In genomic region chr22:19807914-19808872, GRCh38 we compare ENCODE assay signal across 1 cellular context.
TF ChIP-seq lines count a peak whose summit lies in the region.

No MANE protein-coding gene starts in this region.

TF ChIP-seq in K562, 482 proteins besides CTCF, POLR2A, EP300 and RAD21:
- TF ChIP-seq, protein P1, sequence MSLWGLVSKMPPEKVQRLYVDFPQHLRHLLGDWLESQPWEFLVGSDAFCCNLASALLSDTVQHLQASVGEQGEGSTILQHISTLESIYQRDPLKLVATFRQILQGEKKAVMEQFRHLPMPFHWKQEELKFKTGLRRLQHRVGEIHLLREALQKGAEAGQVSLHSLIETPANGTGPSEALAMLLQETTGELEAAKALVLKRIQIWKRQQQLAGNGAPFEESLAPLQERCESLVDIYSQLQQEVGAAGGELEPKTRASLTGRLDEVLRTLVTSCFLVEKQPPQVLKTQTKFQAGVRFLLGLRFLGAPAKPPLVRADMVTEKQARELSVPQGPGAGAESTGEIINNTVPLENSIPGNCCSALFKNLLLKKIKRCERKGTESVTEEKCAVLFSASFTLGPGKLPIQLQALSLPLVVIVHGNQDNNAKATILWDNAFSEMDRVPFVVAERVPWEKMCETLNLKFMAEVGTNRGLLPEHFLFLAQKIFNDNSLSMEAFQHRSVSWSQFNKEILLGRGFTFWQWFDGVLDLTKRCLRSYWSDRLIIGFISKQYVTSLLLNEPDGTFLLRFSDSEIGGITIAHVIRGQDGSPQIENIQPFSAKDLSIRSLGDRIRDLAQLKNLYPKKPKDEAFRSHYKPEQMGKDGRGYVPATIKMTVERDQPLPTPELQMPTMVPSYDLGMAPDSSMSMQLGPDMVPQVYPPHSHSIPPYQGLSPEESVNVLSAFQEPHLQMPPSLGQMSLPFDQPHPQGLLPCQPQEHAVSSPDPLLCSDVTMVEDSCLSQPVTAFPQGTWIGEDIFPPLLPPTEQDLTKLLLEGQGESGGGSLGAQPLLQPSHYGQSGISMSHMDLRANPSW (CRISPR knock-in tag; IDR thresholded peaks at IDR 0.05) = peak; percentile 50; the same call in 1 of the 2 replicates
- TF ChIP-seq, protein P2, sequence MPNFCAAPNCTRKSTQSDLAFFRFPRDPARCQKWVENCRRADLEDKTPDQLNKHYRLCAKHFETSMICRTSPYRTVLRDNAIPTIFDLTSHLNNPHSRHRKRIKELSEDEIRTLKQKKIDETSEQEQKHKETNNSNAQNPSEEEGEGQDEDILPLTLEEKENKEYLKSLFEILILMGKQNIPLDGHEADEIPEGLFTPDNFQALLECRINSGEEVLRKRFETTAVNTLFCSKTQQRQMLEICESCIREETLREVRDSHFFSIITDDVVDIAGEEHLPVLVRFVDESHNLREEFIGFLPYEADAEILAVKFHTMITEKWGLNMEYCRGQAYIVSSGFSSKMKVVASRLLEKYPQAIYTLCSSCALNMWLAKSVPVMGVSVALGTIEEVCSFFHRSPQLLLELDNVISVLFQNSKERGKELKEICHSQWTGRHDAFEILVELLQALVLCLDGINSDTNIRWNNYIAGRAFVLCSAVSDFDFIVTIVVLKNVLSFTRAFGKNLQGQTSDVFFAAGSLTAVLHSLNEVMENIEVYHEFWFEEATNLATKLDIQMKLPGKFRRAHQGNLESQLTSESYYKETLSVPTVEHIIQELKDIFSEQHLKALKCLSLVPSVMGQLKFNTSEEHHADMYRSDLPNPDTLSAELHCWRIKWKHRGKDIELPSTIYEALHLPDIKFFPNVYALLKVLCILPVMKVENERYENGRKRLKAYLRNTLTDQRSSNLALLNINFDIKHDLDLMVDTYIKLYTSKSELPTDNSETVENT (CRISPR knock-in tag; IDR thresholded peaks at IDR 0.05) = 0 out of 2 replicates have a peak, but pooled peaks have one; percentile 8
- TF ChIP-seq ILK (tag; IDR thresholded peaks at IDR 0.05; ENCODE audit: borderline replicate concordance, low read depth) (no peak), ZNF507 (tag; conservative IDR thresholded peaks at IDR 0.05) (no peak), KDM5B (IDR thresholded peaks at IDR 0.05; ENCODE audit: insufficient replicate concordance, low read depth, low read length) (peak; percentile 43), TRIM25 (IDR thresholded peaks at IDR 0.05; ENCODE audit: borderline replicate concordance) (no peak), SOX6 (IDR thresholded peaks at IDR 0.05) (no peak), POLR2G (IDR thresholded peaks at IDR 0.05; ENCODE audit: low read depth, low read length) (peak; percentile 28; the same call in 1 of the 2 replicates), KAT2B (IDR thresholded peaks at IDR 0.05; ENCODE audit: low read depth, low read length) (no peak), ZNF764 (CRISPR knock-in tag; IDR thresholded peaks at IDR 0.05; ENCODE audit: low read depth) (peak; percentile 7; the same call in 1 of the 2 replicates), SETDB1 (IDR thresholded peaks at IDR 0.05; ENCODE audit: low read length) (peak; percentile 22), HOXB6 (CRISPR knock-in tag; IDR thresholded peaks at IDR 0.05; ENCODE audit: borderline replicate concordance) (0 out of 2 replicates have a peak, but pooled peaks have one; percentile 62), HDAC6 (IDR thresholded peaks at IDR 0.05; ENCODE audit: low read depth, low read length) (0 out of 2 replicates have a peak, but pooled peaks have one; percentile 33), CCAR2 (IDR thresholded peaks at IDR 0.05; ENCODE audit: low read depth, low read length) (no peak), YBX1 (IDR thresholded peaks at IDR 0.05) (no peak), KLF13 (tag; IDR thresholded peaks at IDR 0.05; ENCODE audit: borderline replicate concordance, low read depth) (0 out of 2 replicates have a peak, but pooled peaks have one; percentile 21)
- TF ChIP-seq, protein P3, sequence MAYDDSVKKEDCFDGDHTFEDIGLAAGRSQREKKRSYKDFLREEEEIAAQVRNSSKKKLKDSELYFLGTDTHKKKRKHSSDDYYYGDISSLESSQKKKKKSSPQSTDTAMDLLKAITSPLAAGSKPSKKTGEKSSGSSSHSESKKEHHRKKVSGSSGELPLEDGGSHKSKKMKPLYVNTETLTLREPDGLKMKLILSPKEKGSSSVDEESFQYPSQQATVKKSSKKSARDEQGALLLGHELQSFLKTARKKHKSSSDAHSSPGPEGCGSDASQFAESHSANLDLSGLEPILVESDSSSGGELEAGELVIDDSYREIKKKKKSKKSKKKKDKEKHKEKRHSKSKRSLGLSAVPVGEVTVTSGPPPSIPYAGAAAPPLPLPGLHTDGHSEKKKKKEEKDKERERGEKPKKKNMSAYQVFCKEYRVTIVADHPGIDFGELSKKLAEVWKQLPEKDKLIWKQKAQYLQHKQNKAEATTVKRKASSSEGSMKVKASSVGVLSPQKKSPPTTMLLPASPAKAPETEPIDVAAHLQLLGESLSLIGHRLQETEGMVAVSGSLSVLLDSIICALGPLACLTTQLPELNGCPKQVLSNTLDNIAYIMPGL (CRISPR knock-in tag; IDR thresholded peaks at IDR 0.05) = peak; percentile 33; the same call in 1 of the 2 replicates
